ENCODE assay signal across 28 cellular contexts in the genomic region with DNA sequence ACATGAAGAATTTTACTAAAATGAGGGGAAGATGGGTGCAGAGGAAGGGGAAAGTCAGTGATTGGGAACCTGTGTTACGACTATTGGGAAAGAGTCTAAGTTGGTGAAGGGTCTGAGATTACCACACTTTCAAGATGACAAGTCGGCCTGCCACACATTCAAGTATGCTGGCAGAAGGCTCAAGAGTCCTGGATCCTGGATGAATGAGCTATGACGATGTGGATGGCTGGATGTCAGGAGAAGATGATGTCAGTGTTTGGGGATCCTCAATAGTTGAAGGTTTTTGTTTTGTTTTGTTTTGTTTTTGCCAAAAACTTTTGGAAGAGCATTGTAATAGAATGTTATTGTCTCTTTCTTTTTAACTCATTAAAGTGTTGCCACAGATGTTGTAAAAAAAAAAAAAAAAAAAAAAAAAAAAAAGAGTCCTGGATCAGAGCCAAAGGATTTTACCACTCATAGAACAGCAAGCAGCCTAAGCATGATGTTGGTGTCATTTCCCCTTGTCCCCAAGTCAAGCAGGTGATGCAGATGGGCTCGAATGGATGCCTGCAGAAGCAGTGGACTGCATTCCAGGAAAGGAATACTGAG.
DNase-seq lines count a peak whose midpoint lies in the region; ATAC-seq, FAIRE-seq and TF ChIP-seq lines count a peak whose summit lies in the region.
"Had no signal": no experiment of that assay in that cellular context is flagged by ENCODE, and none has a peak within 500 bp of the region (broad histone marks: within the 10 kb centered on the region; RNA-seq: fewer than 3 reads in every experiment).

No MANE protein-coding gene starts in this region.

- TF ChIP-seq RAD21 in HepG2 (CRISPR knock-in tag; IDR thresholded peaks at IDR 0.05) (no peak), GM12878 (IDR thresholded peaks at IDR 0.05; ENCODE audit: insufficient read depth, low read depth, low read length) (no peak)

- TF ChIP-seq EP300 in HepG2 (IDR thresholded peaks at IDR 0.05; ENCODE audit: low read depth in 2 of 2, low read length in 2 of 2) (no peak), HepG2 (CRISPR knock-in tag; IDR thresholded peaks at IDR 0.05; ENCODE audit: borderline replicate concordance) (no peak), GM12878 (IDR thresholded peaks at IDR 0.05; ENCODE audit: borderline replicate concordance in 1 of 2, control insufficient read depth in 1 of 2, low read depth in 2 of 2, low read length in 2 of 2) (no peak)

- 87% methylated on average over 4 of the region's 4 CpGs for WGBS in HepG2 (ENCODE audit: low lambda C conversion rate)
- 95% methylated on average over 4 of the region's 4 CpGs for WGBS in right lobe of liver (ENCODE audit: insufficient coverage, low coverage, low lambda C conversion rate, missing lambda C conversion rate)
- WGBS in GM12878 (ENCODE audit: insufficient coverage, insufficient replicate concordance, low lambda C conversion rate, missing lambda C conversion rate), result 82% methylated on average over 4 of the region's 4 CpGs

- intact Hi-C loops in HepG2 (cut with micrococcal nuclease; ENCODE audit: unreplicated experiment), result no loop called here
- intact Hi-C loops in right lobe of liver (cut with DNase I), result no loop called here
- intact Hi-C loops in GM12878 (cut with micrococcal nuclease; ENCODE audit: unreplicated experiment), result loop anchor here (5.0 to 10.0 kb wide), 2 partner anchors 238 to 400 kb away; partner anchors contain the start of gene ZNF827

- H3K27me3 Mint-ChIP-seq in type B pancreatic cell, result peaks cover 4% of the 10 kb centered on the region
- H3K27me3 Mint-ChIP-seq: activated CD4-positive, alpha-beta T cell treated with anti-CD3 and anti-CD28 coated beads for 36 hours; CD4-positive, CD25-positive, alpha-beta regulatory T cell; effector memory CD8-positive, alpha-beta T cell; naive thymus-derived CD8-positive, alpha-beta T cell; stimulated activated naive B cell treated with anti-CD40 and anti-IgM and Interleukin-4, amounts not matched to agents 10 μg/mL and 1 μg/mL and 100 μg/mL, for 72 hours had no signal

- SMC1A ChIA-PET in GM12878 (lab: Charles Lee; ENCODE audit: uncharacterized antibody, unreplicated experiment), result interaction anchor here (0.7 to 5.3 kb wide), 12 partner anchors 8 to 762 kb away, joined by 3 to 121 read pairs (median 6); no protein-coding TSS in a partner anchor

- H3K79me2 ChIP-seq in HepG2 (ENCODE audit: insufficient read depth, low read length) (no peaks in the 10 kb centered on the region), GM12878 (ENCODE audit: control insufficient read depth, insufficient read depth, low read length) (peaks cover 1% of the 10 kb centered on the region)

- peaks cover 7% of the 10 kb centered on the region for H3K4me1 Mint-ChIP-seq in type B pancreatic cell (ENCODE audit: unreplicated experiment)

- DNase-seq in HepG2 (ENCODE audit: low spot score), result no peak
- no peak for DNase-seq in right lobe of liver
- DNase-seq in HEK293T (ENCODE audit: extremely low spot score), result no peak
- no peak for DNase-seq in GM12878 (ENCODE audit: low read depth, low spot score)
- DNase-seq in NCI-H526 (lab: John Stamatoyannopoulos, UW), result no peak
- no peak for DNase-seq in NCI-H774 (lab: John Stamatoyannopoulos, UW)
- no peak for DNase-seq in type B pancreatic cell (ENCODE audit: extremely low spot score, unreplicated experiment)
- DNase-seq: activated CD4-positive, alpha-beta T cell treated with anti-CD3 and anti-CD28 coated beads for 36 hours; activated CD8-positive, alpha-beta memory T cell treated with anti-CD3 and anti-CD28 coated beads for 24 hours; activated gamma-delta T cell; activated T-cell treated with anti-CD3 and anti-CD28 coated beads, Interleukin-2, amount 50 U/mL, for 1 hour; body of pancreas; CD4-positive, CD25-positive, alpha-beta regulatory T cell; effector memory CD8-positive, alpha-beta T cell; GOT3; Kasumi-1; left ventricle myocardium superior; naive thymus-derived CD8-positive, alpha-beta T cell; NCI-H2081 treated with DMSO at 0.1 percent for 48 hours; occipital lobe; spleen; stimulated activated CD4-positive, alpha-beta T cell treated with anti-CD3 and anti-CD28 coated beads, Interleukin-4, amount 100 ng/mL, for 1 hour; stimulated activated naive B cell treated with anti-CD40 and anti-IgM and Interleukin-4, amounts not matched to agents 10 μg/mL and 1 μg/mL and 100 μg/mL, for 72 hours had no signal

- POLR2A ChIA-PET in HepG2 (lab: Yijun Ruan, JAX), result no interaction called here
- POLR2A ChIA-PET in HEK293T (lab: Yijun Ruan, JAX), result no interaction called here
- POLR2A ChIA-PET in GM12878 (lab: Charles Lee), result interaction anchor here (0.7 to 1.0 kb wide), 3 partner anchors 60 to 91 kb away, joined by 3 to 5 read pairs (median 3); no protein-coding TSS in a partner anchor

- H3K27ac ChIP-seq in HepG2 (ENCODE audit: extremely low read length, insufficient read depth, low read length), result no peak overlapping the region
- H3K27ac ChIP-seq in right lobe of liver, result no peak overlapping the region
- no peak overlapping the region for H3K27ac ChIP-seq in GM12878 (ENCODE audit: control insufficient read depth, insufficient read depth)
- H3K27ac ChIP-seq: body of pancreas, esophagus muscularis mucosa, spleen, vagina had no signal

- H3K9ac ChIP-seq in HepG2 (ENCODE audit: insufficient read depth, low read depth, low read length) (no peak overlapping the region), GM12878 (ENCODE audit: control insufficient read depth, insufficient read depth, low read length) (no peak overlapping the region)

- in situ Hi-C loops in HepG2 (cut with HindIII; ENCODE audit: extremely low pct_ligation_motif_present, low pct_unique_long_range_greater_than_20kb), result loop anchor here (10.0 to 25.0 kb wide), 2 partner anchors 580 to 752 kb away; no protein-coding TSS in a partner anchor
- in situ Hi-C loops in GM12878 (cut with MboI), result loop anchor here (5.0 to 10.0 kb wide), 3 partner anchors 88 to 760 kb away; no protein-coding TSS in a partner anchor

- TF ChIP-seq CTCF in HepG2 (CRISPR knock-in tag; IDR thresholded peaks at IDR 0.05), result no peak
- no peak for TF ChIP-seq CTCF in right lobe of liver (IDR thresholded peaks at IDR 0.05)
- no peak for TF ChIP-seq CTCF in GM12878 (IDR thresholded peaks at IDR 0.05 in 2 of 3, conservative IDR thresholded peaks at IDR 0.05 in 1 of 3; ENCODE audit: control insufficient read depth in 2 of 3, extremely low read depth in 1 of 3, insufficient read depth in 1 of 3, low read depth in 3 of 3, low read length in 3 of 3)
- TF ChIP-seq CTCF in type B pancreatic cell (conservative IDR thresholded peaks at IDR 0.05), result no peak

- no peak overlapping the region for H3K4me3 ChIP-seq in HepG2 (replicated peaks in 1 of 3; ENCODE audit: insufficient read depth in 1 of 3, low read depth in 2 of 3, low read length in 3 of 3)
- no peak overlapping the region for H3K4me3 ChIP-seq in right lobe of liver
- 0 out of 2 replicates have a peak overlapping the region, but pooled peaks have one; percentile 54 for H3K4me3 ChIP-seq in GM12878
- H3K4me3 ChIP-seq: body of pancreas, esophagus muscularis mucosa, spleen, vagina had no signal

- ATAC-seq in HepG2 (no peak), right lobe of liver (no peak), GM12878 (no peak), GM19351 (IDR thresholded peaks at IDR 0.05; ENCODE audit: unreplicated experiment) (no peak)
- ATAC-seq: activated CD4-positive, alpha-beta T cell treated with anti-CD3 and anti-CD28 coated beads for 36 hours; body of pancreas; effector memory CD8-positive, alpha-beta T cell; left ventricle myocardium superior; naive thymus-derived CD8-positive, alpha-beta T cell; Panc1; stimulated activated naive B cell treated with anti-CD40 and anti-IgM and Interleukin-4, amounts not matched to agents 10 μg/mL and 1 μg/mL and 100 μg/mL, for 72 hours had no signal

- H3K9me3 ChIP-seq in HepG2 (ENCODE audit: low read length) (no peaks in the 10 kb centered on the region), right lobe of liver (no peaks in the 10 kb centered on the region), GM12878 (replicated peaks; ENCODE audit: control insufficient read depth, insufficient read depth, low read length) (no peaks in the 10 kb centered on the region)
- H3K9me3 ChIP-seq: body of pancreas, esophagus muscularis mucosa, spleen, vagina had no signal

- no TSS peak for BruUV-seq in HepG2 (replicated peaks; lab: Mats Ljungman, UMichigan)
- BruUV-seq in GM12878 (replicated peaks; lab: Mats Ljungman, UMichigan), result no TSS peak

- TF ChIP-seq POLR2A in HepG2 (IDR thresholded peaks at IDR 0.05; ENCODE audit: insufficient read depth in 1 of 2, low read depth in 2 of 2, low read length in 2 of 2) (no peak), right lobe of liver (IDR thresholded peaks at IDR 0.05) (no peak), GM12878 (IDR thresholded peaks at IDR 0.05; ENCODE audit: low read depth, low read length) (no peak)

- H4K20me1 ChIP-seq in HepG2 (ENCODE audit: insufficient read depth, low read length) (no peaks in the 10 kb centered on the region), GM12878 (ENCODE audit: control insufficient read depth, insufficient read depth) (no peaks in the 10 kb centered on the region)

- FAIRE-seq in HepG2 (lab: Jason Lieb, UNC) (peak; percentile 68), GM12878 (lab: Jason Lieb, UNC) (no peak)
- FAIRE-seq: islet of Langerhans had no signal

- H2AFZ ChIP-seq in HepG2 (ENCODE audit: low read length) (no peak overlapping the region), GM12878 (ENCODE audit: control insufficient read depth, low read depth, low read length) (no peak overlapping the region)

- H3K4me1 ChIP-seq in HepG2 (ENCODE audit: insufficient read depth, low read length) (peaks cover 25% of the 10 kb centered on the region), right lobe of liver (peaks cover 0 to 16% (median 7%) of the 10 kb centered on the region in 4 donors), GM12878 (ENCODE audit: control insufficient read depth, insufficient read depth, low read length) (peaks cover 13% of the 10 kb centered on the region; the same call in 1 of the 2 replicates)
- H3K4me1 ChIP-seq: vagina had no signal

- H3K36me3 ChIP-seq in HepG2 (replicated peaks in 1 of 2; ENCODE audit: control insufficient read depth in 1 of 2, insufficient read depth in 2 of 2, low read length in 2 of 2), result no peaks in the 10 kb centered on the region
- no peaks in the 10 kb centered on the region for H3K36me3 ChIP-seq in right lobe of liver
- H3K36me3 ChIP-seq in GM12878 (ENCODE audit: control insufficient read depth in 2 of 2, insufficient read depth in 2 of 2, low read length in 1 of 2), result no peaks in the 10 kb centered on the region
- H3K36me3 ChIP-seq: esophagus muscularis mucosa, vagina had no signal

- H3K4me3 Mint-ChIP-seq in type B pancreatic cell, result no peak overlapping the region
- H3K4me3 Mint-ChIP-seq: activated CD4-positive, alpha-beta T cell treated with anti-CD3 and anti-CD28 coated beads for 36 hours; CD4-positive, CD25-positive, alpha-beta regulatory T cell; effector memory CD8-positive, alpha-beta T cell; naive thymus-derived CD8-positive, alpha-beta T cell; stimulated activated naive B cell treated with anti-CD40 and anti-IgM and Interleukin-4, amounts not matched to agents 10 μg/mL and 1 μg/mL and 100 μg/mL, for 72 hours had no signal

- no peaks in the 10 kb centered on the region for H3K9me3 Mint-ChIP-seq in type B pancreatic cell
- H3K9me3 Mint-ChIP-seq: CD4-positive, CD25-positive, alpha-beta regulatory T cell; effector memory CD8-positive, alpha-beta T cell; naive thymus-derived CD8-positive, alpha-beta T cell; stimulated activated naive B cell treated with anti-CD40 and anti-IgM and Interleukin-4, amounts not matched to agents 10 μg/mL and 1 μg/mL and 100 μg/mL, for 72 hours had no signal

- RAD21 ChIA-PET in GM12878 (lab: Charles Lee; ENCODE audit: unreplicated experiment), result interaction anchor here (0.9 to 8.3 kb wide), 7 partner anchors 10 to 763 kb away, joined by 3 to 159 read pairs (median 3); no protein-coding TSS in a partner anchor

- H3K27me3 ChIP-seq in HepG2 (ENCODE audit: control insufficient read depth in 1 of 2, insufficient read depth in 2 of 2, low read length in 2 of 2), result no peaks in the 10 kb centered on the region
- H3K27me3 ChIP-seq in right lobe of liver, result no peaks in the 10 kb centered on the region
- no peaks in the 10 kb centered on the region for H3K27me3 ChIP-seq in GM12878 (replicated peaks in 1 of 2; ENCODE audit: control insufficient read depth in 2 of 2, insufficient read depth in 2 of 2, low read length in 1 of 2)
- H3K27me3 ChIP-seq: body of pancreas, esophagus muscularis mucosa, spleen, vagina had no signal

- no peak overlapping the region for H3K27ac Mint-ChIP-seq in type B pancreatic cell
- H3K27ac Mint-ChIP-seq: activated CD4-positive, alpha-beta T cell treated with anti-CD3 and anti-CD28 coated beads for 36 hours; CD4-positive, CD25-positive, alpha-beta regulatory T cell; effector memory CD8-positive, alpha-beta T cell; naive thymus-derived CD8-positive, alpha-beta T cell; stimulated activated naive B cell treated with anti-CD40 and anti-IgM and Interleukin-4, amounts not matched to agents 10 μg/mL and 1 μg/mL and 100 μg/mL, for 72 hours had no signal

- no peaks in the 10 kb centered on the region for H3K36me3 Mint-ChIP-seq in type B pancreatic cell
- H3K36me3 Mint-ChIP-seq: stimulated activated naive B cell treated with anti-CD40 and anti-IgM and Interleukin-4, amounts not matched to agents 10 μg/mL and 1 μg/mL and 100 μg/mL, for 72 hours had no signal

- CTCF ChIA-PET in HepG2 (lab: Yijun Ruan, JAX; ENCODE audit: low intra/inter-chr PET ratio, low total read pairs), result no interaction called here
- CTCF ChIA-PET in HEK293T (lab: Yijun Ruan, JAX), result no interaction called here
- CTCF ChIA-PET in GM12878 (lab: Yijun Ruan, JAX), result interaction anchor here (0.8 to 15.2 kb wide), 8 partner anchors 8 to 239 kb away, joined by 3 to 173 read pairs (median 5); no protein-coding TSS in a partner anchor

- no peak overlapping the region for H3K4me2 ChIP-seq in HepG2 (ENCODE audit: low read depth, low read length)
- peak overlapping the region; percentile 67 for H3K4me2 ChIP-seq in GM12878 (ENCODE audit: control insufficient read depth, insufficient read depth)

Comparison
In these comparisons a context has a peak if more than half of its experiments do, and no peak if none do; other contexts are left out.
1. Of the 75 proteins assayed by ChIP-seq in both HepG2 and GM12878: peak only in HepG2: none; only in GM12878: ZBTB40; in both: none; in neither: 74.